ENCODE assay signal across 6 cellular contexts in genomic region chr14:106482213-106482612, GRCh38.
DNase-seq lines count a peak whose midpoint lies in the region; ATAC-seq, FAIRE-seq and TF ChIP-seq lines count a peak whose summit lies in the region.
"Not testable (repeated sequence)": the region's sequence is repeated elsewhere in the genome, so short reads cannot be mapped to it uniquely, and the experiment has no call there.

No MANE protein-coding gene starts in this region.

- in situ Hi-C loops in K562 (cut with MboI) = not testable (repeated sequence)

- no CpG with 5 or more reads among the region's 45 CpGs for whole genome bisulfite sequencing in K562 (ENCODE audit: insufficient coverage, low coverage, missing lambda C conversion rate)

- not testable (repeated sequence) for H3K4me2 ChIP-seq in K562 (ENCODE audit: insufficient read depth, low read length)

- POLR2A ChIA-PET in CD8-positive, alpha-beta T cell (lab: Charles Lee) = not testable (repeated sequence)
- POLR2A ChIA-PET in K562 (lab: Yijun Ruan, JAX) = interaction anchor here (0.6 kb wide), 1 partner anchor 124 kb away, joined by 3 read pairs; no protein-coding TSS in a partner anchor

- CTCF ChIA-PET in CD8-positive, alpha-beta T cell (lab: Charles Lee); K562 (lab: Yijun Ruan, JAX; ENCODE audit: low intra/inter-chr PET ratio): not testable (repeated sequence)

- not testable (repeated sequence) for H3K27ac Mint-ChIP-seq in CD8-positive, alpha-beta T cell; stimulated activated naive CD8-positive, alpha-beta T cell treated with anti-CD3 and anti-CD28 coated beads, Interleukin-15, amount 100 ng/mL, for 72 hours

- intact Hi-C loops in CD8-positive, alpha-beta T cell (cut with DNase I, micrococcal nuclease) = loop anchor here in 1 of 2 experiments (10.0 kb wide), 1 partner anchor 53 kb away; no protein-coding TSS in a partner anchor
- intact Hi-C loops in K562 (cut with micrococcal nuclease) = not testable (repeated sequence)

- H3K9me3 Mint-ChIP-seq in CD8-positive, alpha-beta T cell; stimulated activated naive CD8-positive, alpha-beta T cell treated with anti-CD3 and anti-CD28 coated beads, Interleukin-15, amount 100 ng/mL, for 72 hours: not testable (repeated sequence)

- not testable (repeated sequence) for H3K9ac ChIP-seq in K562 (ENCODE audit: insufficient read depth in 1 of 2, low read depth in 2 of 2, low read length in 2 of 2)

- not testable (repeated sequence) for H3K27ac ChIP-seq in CD8-positive, alpha-beta T cell (ENCODE audit: low read depth, low read length); K562 (ENCODE audit: extremely low read depth, low read depth, low read length)

- FAIRE-seq in K562 (lab: Jason Lieb, UNC) = not testable (repeated sequence)
- peak; percentile 13 for FAIRE-seq in urothelium cell line (lab: Jason Lieb, UNC)

- not testable (repeated sequence) for H4K20me1 ChIP-seq in K562 (replicated peaks; ENCODE audit: control insufficient read depth, insufficient read depth, low read length)

- ATAC-seq in CD8-positive, alpha-beta T cell = peak; percentile 44
- ATAC-seq in SK-N-SH treated with all-trans-retinoic acid at 6 μM for 48 hours (peak; percentile 90), K562 (peak; percentile 61)
- peak; percentile 52 for ATAC-seq in stimulated activated naive CD8-positive, alpha-beta T cell treated with anti-CD3 and anti-CD28 coated beads, Interleukin-15, amount 100 ng/mL, for 72 hours

- not testable (repeated sequence) for BruUV-seq in K562 (replicated peaks; lab: Mats Ljungman, UMichigan)

- H3K27me3 ChIP-seq in CD8-positive, alpha-beta T cell (ENCODE audit: insufficient read depth, low read length); K562 (ENCODE audit: control insufficient read depth in 2 of 2, insufficient read depth in 2 of 2, low read length in 2 of 2): not testable (repeated sequence)

- TF ChIP-seq RAD21 in K562 (CRISPR knock-in tag; conservative IDR thresholded peaks at IDR 0.05 in 1 of 2, IDR thresholded peaks at IDR 0.05 in 1 of 2) = not testable (repeated sequence)

- H2AFZ ChIP-seq in K562 (ENCODE audit: low read depth, low read length) = not testable (repeated sequence)

- not testable (repeated sequence) for H3K4me1 ChIP-seq in CD8-positive, alpha-beta T cell (ENCODE audit: insufficient read depth, low read length); K562 (replicated peaks in 1 of 2; ENCODE audit: control insufficient read depth in 2 of 2, insufficient read depth in 2 of 2, low read length in 2 of 2)

- DNase-seq in CD8-positive, alpha-beta T cell = peak in 1 of 7 experiments; percentile 18
- not testable (repeated sequence) for DNase-seq in K562 (ENCODE audit: extremely low read depth in 1 of 4, low spot score in 3 of 4); stimulated activated naive CD8-positive, alpha-beta T cell treated with anti-CD3 and anti-CD28 coated beads, Interleukin-15, amount 100 ng/mL, for 72 hours; urothelium cell line (ENCODE audit: low spot score)

- TF ChIP-seq EP300 in K562 (IDR thresholded peaks at IDR 0.05; ENCODE audit: low read length) = not testable (repeated sequence)

- not testable (repeated sequence) for H3K27me3 Mint-ChIP-seq in CD8-positive, alpha-beta T cell (ENCODE audit: low read depth); stimulated activated naive CD8-positive, alpha-beta T cell treated with anti-CD3 and anti-CD28 coated beads, Interleukin-15, amount 100 ng/mL, for 72 hours

- not testable (repeated sequence) for H3K9me1 ChIP-seq in K562 (ENCODE audit: control insufficient read depth, insufficient read depth, low read length)

- not testable (repeated sequence) for TF ChIP-seq POLR2A in K562 (conservative IDR thresholded peaks at IDR 0.05)

- not testable (repeated sequence) for H3K36me3 Mint-ChIP-seq in CD8-positive, alpha-beta T cell

- H3K4me3 ChIP-seq in CD8-positive, alpha-beta T cell (ENCODE audit: low read depth, low read length); K562: not testable (repeated sequence)
- H3K4me3 ChIP-seq in GM08714 (ENCODE audit: low read length) = peak overlapping the region; percentile 59; the same call in 1 of the 2 replicates

- not testable (repeated sequence) for H3K4me1 Mint-ChIP-seq in CD8-positive, alpha-beta T cell (ENCODE audit: low read depth); stimulated activated naive CD8-positive, alpha-beta T cell treated with anti-CD3 and anti-CD28 coated beads, Interleukin-15, amount 100 ng/mL, for 72 hours

- H3K4me3 Mint-ChIP-seq in CD8-positive, alpha-beta T cell; stimulated activated naive CD8-positive, alpha-beta T cell treated with anti-CD3 and anti-CD28 coated beads, Interleukin-15, amount 100 ng/mL, for 72 hours: not testable (repeated sequence)

- not testable (repeated sequence) for H3K36me3 ChIP-seq in CD8-positive, alpha-beta T cell (ENCODE audit: insufficient read depth, low read length); K562 (ENCODE audit: control insufficient read depth, insufficient read depth, low read length)

- not testable (repeated sequence) for TF ChIP-seq CTCF in CD8-positive, alpha-beta T cell (IDR thresholded peaks at IDR 0.05); K562 (IDR thresholded peaks at IDR 0.05 in 2 of 3, conservative IDR thresholded peaks at IDR 0.05 in 1 of 3; ENCODE audit: insufficient read depth in 2 of 3, low read depth in 1 of 3, low read length in 3 of 3)

- peaks cover 13% of the 10 kb centered on the region for H3K79me2 ChIP-seq in K562 (ENCODE audit: control insufficient read depth, insufficient read depth, low read length)

- H3K9me3 ChIP-seq in CD8-positive, alpha-beta T cell (ENCODE audit: low read length); K562 (replicated peaks; ENCODE audit: control insufficient read depth, insufficient read depth, low read depth, low read length): not testable (repeated sequence)
